In the genomic region with DNA sequence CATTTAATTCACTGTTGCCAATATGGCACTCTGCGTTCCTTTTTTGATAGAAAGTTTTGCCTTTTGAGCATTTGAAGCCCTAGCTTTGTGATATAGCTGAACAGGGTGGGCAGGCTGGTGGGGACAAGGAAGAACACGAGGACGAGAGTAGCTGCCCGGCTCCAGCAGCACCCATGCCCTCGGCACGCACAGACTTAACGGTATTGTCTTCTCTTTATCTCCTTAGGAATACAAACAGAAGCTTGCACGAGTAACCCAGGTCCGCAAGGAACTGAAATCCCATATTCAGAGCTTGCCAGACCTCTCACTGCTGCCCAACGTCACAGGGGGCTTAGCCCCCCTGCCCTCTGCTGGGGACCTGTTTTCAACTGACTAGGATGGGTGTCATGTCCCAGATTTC, we compare ENCODE assay signal across 23 cellular contexts.
"Had no signal": no experiment of that assay in that cellular context is flagged by ENCODE, and none has a peak within 500 bp of the region (broad histone marks: within the 10 kb centered on the region; RNA-seq: fewer than 3 reads in every experiment).

No MANE protein-coding gene starts in this region.

- H3K9me3 ChIP-seq: ascending aorta, gastrocnemius medialis, lower lobe of right lung, ovary, right lobe of liver, testis, uterus had no signal

- DNase-seq: activated T-cell treated with anti-CD3 and anti-CD28 coated beads, Interleukin-2, amount 50 U/mL, for 1 hour; brain microvascular endothelial cell; central memory CD4-positive, alpha-beta T cell; dermis blood vessel endothelial cell; effector memory CD4-positive, alpha-beta T cell; gastrocnemius medialis; head of caudate nucleus; islet precursor cell; left colon; lower lobe of right lung; naive thymus-derived CD8-positive, alpha-beta T cell; ovary; right lobe of liver; small intestine; stimulated activated CD4-positive, alpha-beta T cell treated with anti-CD3 and anti-CD28 coated beads, Interleukin-2, amount 100 ng/mL, for 24 hours; stimulated activated naive B cell treated with anti-CD40 and anti-IgM and Interleukin-4, amounts not matched to agents 10 μg/mL and 1 μg/mL and 100 μg/mL, for 72 hours; T-helper 9 cell; testis; trophoblast cell; uterus had no signal

- H3K27ac ChIP-seq: ascending aorta, brain microvascular endothelial cell, gastrocnemius medialis, lower lobe of right lung, ovary, right lobe of liver, testis had no signal

- H3K9me3 Mint-ChIP-seq: activated naive CD4-positive, alpha-beta T cell treated with anti-CD3 and anti-CD28 coated beads, Interleukin-2, amount 50 U/mL, for 72 hours; naive thymus-derived CD8-positive, alpha-beta T cell; stimulated activated naive B cell treated with anti-CD40 and anti-IgM and Interleukin-4, amounts not matched to agents 10 μg/mL and 1 μg/mL and 100 μg/mL, for 72 hours had no signal

- H3K4me3 ChIP-seq: ascending aorta, gastrocnemius medialis, lower lobe of right lung, ovary, right lobe of liver, testis, uterus had no signal

- H3K4me3 Mint-ChIP-seq: naive thymus-derived CD8-positive, alpha-beta T cell; stimulated activated naive B cell treated with anti-CD40 and anti-IgM and Interleukin-4, amounts not matched to agents 10 μg/mL and 1 μg/mL and 100 μg/mL, for 72 hours had no signal

- H3K27me3 Mint-ChIP-seq: naive thymus-derived CD8-positive, alpha-beta T cell; stimulated activated naive B cell treated with anti-CD40 and anti-IgM and Interleukin-4, amounts not matched to agents 10 μg/mL and 1 μg/mL and 100 μg/mL, for 72 hours had no signal

- ATAC-seq: activated naive CD4-positive, alpha-beta T cell treated with anti-CD3 and anti-CD28 coated beads, Interleukin-2, amount 50 U/mL, for 72 hours; esophagus mucosa; gastrocnemius medialis; left colon; lower lobe of right lung; naive thymus-derived CD8-positive, alpha-beta T cell; stimulated activated naive B cell treated with anti-CD40 and anti-IgM and Interleukin-4, amounts not matched to agents 10 μg/mL and 1 μg/mL and 100 μg/mL, for 72 hours had no signal

- H3K27me3 ChIP-seq: ascending aorta, brain microvascular endothelial cell, gastrocnemius medialis, ovary, right lobe of liver, testis, uterus had no signal

- H3K36me3 ChIP-seq: ovary, uterus had no signal
